1 cellular context compared by ENCODE assay signal in the genomic region with DNA sequence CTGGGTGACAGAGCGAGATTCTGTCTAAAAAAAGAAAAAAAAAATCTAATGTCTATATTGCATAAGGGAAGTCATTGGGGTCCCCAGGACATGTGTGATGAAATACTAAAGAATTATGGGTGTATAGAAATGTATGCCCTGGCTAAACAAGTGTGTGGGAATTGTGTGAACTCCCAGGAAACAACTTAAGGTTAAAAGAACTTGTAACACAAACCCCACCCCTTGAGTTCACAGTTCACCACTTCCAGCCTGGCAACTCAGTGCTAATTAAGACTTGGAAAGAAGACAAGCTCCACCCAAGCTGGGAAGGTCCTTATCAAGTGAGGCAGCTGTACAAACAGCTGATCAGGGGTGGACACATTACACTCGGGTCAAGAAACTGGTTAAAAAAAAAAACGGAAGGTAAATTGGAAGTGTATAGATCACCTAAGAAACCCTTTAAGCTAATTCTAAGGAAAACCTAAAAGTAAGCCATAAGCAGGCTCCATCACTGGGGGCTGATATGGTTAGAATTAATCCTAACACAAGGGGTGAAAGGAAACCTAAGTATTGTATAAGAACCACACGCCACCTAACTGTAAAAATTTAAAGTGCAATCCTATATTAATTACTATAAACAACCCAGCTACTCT.
TF ChIP-seq lines count a peak whose summit lies in the region.

No MANE protein-coding gene starts in this region.

TF ChIP-seq in K562, 482 proteins besides CTCF, POLR2A, EP300 and RAD21 (continued from another document and continues in another):
- TF ChIP-seq, protein P1, sequence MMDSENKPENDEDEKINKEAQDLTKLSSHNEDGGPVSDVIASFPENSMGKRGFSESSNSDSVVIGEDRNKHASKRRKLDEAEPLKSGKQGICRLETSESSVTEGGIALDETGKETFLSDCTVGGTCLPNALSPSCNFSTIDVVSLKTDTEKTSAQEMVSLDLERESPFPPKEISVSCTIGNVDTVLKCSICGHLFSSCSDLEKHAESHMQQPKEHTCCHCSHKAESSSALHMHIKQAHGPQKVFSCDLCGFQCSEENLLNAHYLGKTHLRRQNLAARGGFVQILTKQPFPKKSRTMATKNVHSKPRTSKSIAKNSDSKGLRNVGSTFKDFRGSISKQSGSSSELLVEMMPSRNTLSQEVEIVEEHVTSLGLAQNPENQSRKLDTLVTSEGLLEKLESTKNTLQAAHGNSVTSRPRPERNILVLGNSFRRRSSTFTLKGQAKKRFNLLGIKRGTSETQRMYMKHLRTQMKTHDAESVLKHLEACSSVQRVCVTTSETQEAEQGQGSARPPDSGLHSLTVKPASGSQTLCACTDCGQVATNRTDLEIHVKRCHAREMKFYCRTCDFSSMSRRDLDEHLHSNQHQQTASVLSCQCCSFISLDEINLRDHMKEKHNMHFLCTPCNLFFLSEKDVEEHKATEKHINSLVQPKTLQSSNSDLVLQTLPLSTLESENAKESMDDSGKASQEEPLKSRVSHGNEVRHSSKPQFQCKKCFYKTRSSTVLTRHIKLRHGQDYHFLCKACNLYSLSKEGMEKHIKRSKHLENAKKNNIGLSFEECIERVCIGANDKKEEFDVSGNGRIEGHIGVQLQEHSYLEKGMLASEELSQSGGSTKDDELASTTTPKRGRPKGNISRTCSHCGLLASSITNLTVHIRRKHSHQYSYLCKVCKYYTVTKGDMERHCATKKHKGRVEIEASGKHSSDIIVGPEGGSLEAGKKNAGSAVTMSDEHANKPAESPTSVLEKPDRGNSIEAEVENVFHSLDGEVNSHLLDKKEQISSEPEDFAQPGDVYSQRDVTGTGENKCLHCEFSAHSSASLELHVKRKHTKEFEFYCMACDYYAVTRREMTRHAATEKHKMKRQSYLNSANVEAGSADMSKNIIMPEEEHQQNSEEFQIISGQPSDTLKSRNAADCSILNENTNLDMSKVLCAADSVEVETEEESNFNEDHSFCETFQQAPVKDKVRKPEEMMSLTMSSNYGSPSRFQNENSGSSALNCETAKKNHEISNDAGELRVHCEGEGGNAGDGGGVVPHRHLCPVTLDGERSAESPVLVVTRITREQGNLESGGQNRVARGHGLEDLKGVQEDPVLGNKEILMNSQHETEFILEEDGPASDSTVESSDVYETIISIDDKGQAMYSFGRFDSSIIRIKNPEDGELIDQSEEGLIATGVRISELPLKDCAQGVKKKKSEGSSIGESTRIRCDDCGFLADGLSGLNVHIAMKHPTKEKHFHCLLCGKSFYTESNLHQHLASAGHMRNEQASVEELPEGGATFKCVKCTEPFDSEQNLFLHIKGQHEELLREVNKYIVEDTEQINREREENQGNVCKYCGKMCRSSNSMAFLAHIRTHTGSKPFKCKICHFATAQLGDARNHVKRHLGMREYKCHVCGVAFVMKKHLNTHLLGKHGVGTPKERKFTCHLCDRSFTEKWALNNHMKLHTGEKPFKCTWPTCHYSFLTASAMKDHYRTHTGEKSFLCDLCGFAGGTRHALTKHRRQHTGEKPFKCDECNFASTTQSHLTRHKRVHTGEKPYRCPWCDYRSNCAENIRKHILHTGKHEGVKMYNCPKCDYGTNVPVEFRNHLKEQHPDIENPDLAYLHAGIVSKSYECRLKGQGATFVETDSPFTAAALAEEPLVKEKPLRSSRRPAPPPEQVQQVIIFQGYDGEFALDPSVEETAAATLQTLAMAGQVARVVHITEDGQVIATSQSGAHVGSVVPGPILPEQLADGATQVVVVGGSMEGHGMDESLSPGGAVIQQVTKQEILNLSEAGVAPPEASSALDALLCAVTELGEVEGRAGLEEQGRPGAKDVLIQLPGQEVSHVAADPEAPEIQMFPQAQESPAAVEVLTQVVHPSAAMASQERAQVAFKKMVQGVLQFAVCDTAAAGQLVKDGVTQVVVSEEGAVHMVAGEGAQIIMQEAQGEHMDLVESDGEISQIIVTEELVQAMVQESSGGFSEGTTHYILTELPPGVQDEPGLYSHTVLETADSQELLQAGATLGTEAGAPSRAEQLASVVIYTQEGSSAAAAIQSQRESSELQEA (IDR thresholded peaks at IDR 0.05; ENCODE audit: low read depth), result no peak
- TF ChIP-seq, protein P2, sequence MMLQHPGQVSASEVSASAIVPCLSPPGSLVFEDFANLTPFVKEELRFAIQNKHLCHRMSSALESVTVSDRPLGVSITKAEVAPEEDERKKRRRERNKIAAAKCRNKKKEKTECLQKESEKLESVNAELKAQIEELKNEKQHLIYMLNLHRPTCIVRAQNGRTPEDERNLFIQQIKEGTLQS (IDR thresholded peaks at IDR 0.05), result peak; percentile 81
- TF ChIP-seq, protein P2 (CRISPR knock-in tag; conservative IDR thresholded peaks at IDR 0.05), result no peak
- TF ChIP-seq, protein P3, sequence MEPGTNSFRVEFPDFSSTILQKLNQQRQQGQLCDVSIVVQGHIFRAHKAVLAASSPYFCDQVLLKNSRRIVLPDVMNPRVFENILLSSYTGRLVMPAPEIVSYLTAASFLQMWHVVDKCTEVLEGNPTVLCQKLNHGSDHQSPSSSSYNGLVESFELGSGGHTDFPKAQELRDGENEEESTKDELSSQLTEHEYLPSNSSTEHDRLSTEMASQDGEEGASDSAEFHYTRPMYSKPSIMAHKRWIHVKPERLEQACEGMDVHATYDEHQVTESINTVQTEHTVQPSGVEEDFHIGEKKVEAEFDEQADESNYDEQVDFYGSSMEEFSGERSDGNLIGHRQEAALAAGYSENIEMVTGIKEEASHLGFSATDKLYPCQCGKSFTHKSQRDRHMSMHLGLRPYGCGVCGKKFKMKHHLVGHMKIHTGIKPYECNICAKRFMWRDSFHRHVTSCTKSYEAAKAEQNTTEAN (CRISPR knock-in tag; IDR thresholded peaks at IDR 0.05), result no peak
- TF ChIP-seq KDM4B (IDR thresholded peaks at IDR 0.05; ENCODE audit: borderline replicate concordance in 2 of 2, low read depth in 1 of 2) (no peak), FOXJ2 (tag; IDR thresholded peaks at IDR 0.05) (peak; percentile 62), JUN (IDR thresholded peaks at IDR 0.05; ENCODE audit: borderline replicate concordance, low read depth, low read length) (no peak), JUN (CRISPR knock-in tag; IDR thresholded peaks at IDR 0.05; ENCODE audit: borderline replicate concordance) (no peak), ZNF431 (CRISPR knock-in tag; IDR thresholded peaks at IDR 0.05) (no peak), NFE2 (IDR thresholded peaks at IDR 0.05; ENCODE audit: low read depth) (0 out of 2 replicates have a peak, but pooled peaks have one; percentile 18), ZFPM2 (CRISPR knock-in tag; IDR thresholded peaks at IDR 0.05) (no peak), NRF1 (conservative IDR thresholded peaks at IDR 0.05 in 1 of 2, IDR thresholded peaks at IDR 0.05 in 1 of 2) (peak; percentile 40 to 46; a peak in 1 of 4 replicates), MAFK (IDR thresholded peaks at IDR 0.05; ENCODE audit: low read length) (0 out of 2 replicates have a peak, but pooled peaks have one; percentile 8), CBFA2T3 (IDR thresholded peaks at IDR 0.05) (peak; percentile 95), BCOR (IDR thresholded peaks at IDR 0.05) (peak; percentile 42; the same call in 1 of the 2 replicates), PHF21A (IDR thresholded peaks at IDR 0.05; ENCODE audit: borderline replicate concordance, low read depth) (no peak), SIN3A (IDR thresholded peaks at IDR 0.05; ENCODE audit: borderline replicate concordance in 2 of 2, control insufficient read depth in 1 of 2, low read depth in 2 of 2, low read length in 2 of 2) (peak in 1 of 2 experiments; percentile 98; a peak in 2 of 4 replicates), RUNX1 (IDR thresholded peaks at IDR 0.05; ENCODE audit: low read depth) (no peak), CBX5 (IDR thresholded peaks at IDR 0.05; ENCODE audit: borderline replicate concordance, low read depth) (no peak), HIVEP1 (CRISPR knock-in tag; IDR thresholded peaks at IDR 0.05) (no peak), SAFB (IDR thresholded peaks at IDR 0.05; ENCODE audit: borderline replicate concordance, low read depth, low read length) (no peak), ILK (tag; IDR thresholded peaks at IDR 0.05; ENCODE audit: borderline replicate concordance, low read depth) (no peak), ZNF232 (CRISPR knock-in tag; IDR thresholded peaks at IDR 0.05) (no peak), ZNF354B (CRISPR knock-in tag; IDR thresholded peaks at IDR 0.05) (no peak), ZNF764 (CRISPR knock-in tag; IDR thresholded peaks at IDR 0.05; ENCODE audit: low read depth) (no peak)
- TF ChIP-seq, protein P4, sequence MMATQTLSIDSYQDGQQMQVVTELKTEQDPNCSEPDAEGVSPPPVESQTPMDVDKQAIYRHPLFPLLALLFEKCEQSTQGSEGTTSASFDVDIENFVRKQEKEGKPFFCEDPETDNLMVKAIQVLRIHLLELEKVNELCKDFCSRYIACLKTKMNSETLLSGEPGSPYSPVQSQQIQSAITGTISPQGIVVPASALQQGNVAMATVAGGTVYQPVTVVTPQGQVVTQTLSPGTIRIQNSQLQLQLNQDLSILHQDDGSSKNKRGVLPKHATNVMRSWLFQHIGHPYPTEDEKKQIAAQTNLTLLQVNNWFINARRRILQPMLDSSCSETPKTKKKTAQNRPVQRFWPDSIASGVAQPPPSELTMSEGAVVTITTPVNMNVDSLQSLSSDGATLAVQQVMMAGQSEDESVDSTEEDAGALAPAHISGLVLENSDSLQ (IDR thresholded peaks at IDR 0.05), result 0 out of 2 replicates have a peak, but pooled peaks have one; percentile 37
- TF ChIP-seq, protein P5, sequence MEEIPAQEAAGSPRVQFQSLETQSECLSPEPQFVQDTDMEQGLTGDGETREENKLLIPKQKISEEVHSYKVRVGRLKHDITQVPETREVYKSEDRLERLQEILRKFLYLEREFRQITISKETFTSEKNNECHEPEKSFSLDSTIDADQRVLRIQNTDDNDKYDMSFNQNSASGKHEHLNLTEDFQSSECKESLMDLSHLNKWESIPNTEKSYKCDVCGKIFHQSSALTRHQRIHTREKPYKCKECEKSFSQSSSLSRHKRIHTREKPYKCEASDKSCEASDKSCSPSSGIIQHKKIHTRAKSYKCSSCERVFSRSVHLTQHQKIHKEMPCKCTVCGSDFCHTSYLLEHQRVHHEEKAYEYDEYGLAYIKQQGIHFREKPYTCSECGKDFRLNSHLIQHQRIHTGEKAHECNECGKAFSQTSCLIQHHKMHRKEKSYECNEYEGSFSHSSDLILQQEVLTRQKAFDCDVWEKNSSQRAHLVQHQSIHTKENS (CRISPR knock-in tag; IDR thresholded peaks at IDR 0.05), result no peak
- TF ChIP-seq, protein P6, sequence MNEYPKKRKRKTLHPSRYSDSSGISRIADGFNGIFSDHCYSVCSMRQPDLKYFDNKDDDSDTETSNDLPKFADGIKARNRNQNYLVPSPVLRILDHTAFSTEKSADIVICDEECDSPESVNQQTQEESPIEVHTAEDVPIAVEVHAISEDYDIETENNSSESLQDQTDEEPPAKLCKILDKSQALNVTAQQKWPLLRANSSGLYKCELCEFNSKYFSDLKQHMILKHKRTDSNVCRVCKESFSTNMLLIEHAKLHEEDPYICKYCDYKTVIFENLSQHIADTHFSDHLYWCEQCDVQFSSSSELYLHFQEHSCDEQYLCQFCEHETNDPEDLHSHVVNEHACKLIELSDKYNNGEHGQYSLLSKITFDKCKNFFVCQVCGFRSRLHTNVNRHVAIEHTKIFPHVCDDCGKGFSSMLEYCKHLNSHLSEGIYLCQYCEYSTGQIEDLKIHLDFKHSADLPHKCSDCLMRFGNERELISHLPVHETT (CRISPR knock-in tag; conservative IDR thresholded peaks at IDR 0.05 in 1 of 2, IDR thresholded peaks at IDR 0.05 in 1 of 2), result peak in 1 of 2 experiments; percentile 59; a peak in 1 of 4 replicates
- TF ChIP-seq, protein P7, sequence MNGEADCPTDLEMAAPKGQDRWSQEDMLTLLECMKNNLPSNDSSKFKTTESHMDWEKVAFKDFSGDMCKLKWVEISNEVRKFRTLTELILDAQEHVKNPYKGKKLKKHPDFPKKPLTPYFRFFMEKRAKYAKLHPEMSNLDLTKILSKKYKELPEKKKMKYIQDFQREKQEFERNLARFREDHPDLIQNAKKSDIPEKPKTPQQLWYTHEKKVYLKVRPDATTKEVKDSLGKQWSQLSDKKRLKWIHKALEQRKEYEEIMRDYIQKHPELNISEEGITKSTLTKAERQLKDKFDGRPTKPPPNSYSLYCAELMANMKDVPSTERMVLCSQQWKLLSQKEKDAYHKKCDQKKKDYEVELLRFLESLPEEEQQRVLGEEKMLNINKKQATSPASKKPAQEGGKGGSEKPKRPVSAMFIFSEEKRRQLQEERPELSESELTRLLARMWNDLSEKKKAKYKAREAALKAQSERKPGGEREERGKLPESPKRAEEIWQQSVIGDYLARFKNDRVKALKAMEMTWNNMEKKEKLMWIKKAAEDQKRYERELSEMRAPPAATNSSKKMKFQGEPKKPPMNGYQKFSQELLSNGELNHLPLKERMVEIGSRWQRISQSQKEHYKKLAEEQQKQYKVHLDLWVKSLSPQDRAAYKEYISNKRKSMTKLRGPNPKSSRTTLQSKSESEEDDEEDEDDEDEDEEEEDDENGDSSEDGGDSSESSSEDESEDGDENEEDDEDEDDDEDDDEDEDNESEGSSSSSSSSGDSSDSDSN (IDR thresholded peaks at IDR 0.05; ENCODE audit: borderline replicate concordance in 1 of 2, low read depth in 2 of 2, low read length in 2 of 2), result no peak
- TF ChIP-seq, protein P8, sequence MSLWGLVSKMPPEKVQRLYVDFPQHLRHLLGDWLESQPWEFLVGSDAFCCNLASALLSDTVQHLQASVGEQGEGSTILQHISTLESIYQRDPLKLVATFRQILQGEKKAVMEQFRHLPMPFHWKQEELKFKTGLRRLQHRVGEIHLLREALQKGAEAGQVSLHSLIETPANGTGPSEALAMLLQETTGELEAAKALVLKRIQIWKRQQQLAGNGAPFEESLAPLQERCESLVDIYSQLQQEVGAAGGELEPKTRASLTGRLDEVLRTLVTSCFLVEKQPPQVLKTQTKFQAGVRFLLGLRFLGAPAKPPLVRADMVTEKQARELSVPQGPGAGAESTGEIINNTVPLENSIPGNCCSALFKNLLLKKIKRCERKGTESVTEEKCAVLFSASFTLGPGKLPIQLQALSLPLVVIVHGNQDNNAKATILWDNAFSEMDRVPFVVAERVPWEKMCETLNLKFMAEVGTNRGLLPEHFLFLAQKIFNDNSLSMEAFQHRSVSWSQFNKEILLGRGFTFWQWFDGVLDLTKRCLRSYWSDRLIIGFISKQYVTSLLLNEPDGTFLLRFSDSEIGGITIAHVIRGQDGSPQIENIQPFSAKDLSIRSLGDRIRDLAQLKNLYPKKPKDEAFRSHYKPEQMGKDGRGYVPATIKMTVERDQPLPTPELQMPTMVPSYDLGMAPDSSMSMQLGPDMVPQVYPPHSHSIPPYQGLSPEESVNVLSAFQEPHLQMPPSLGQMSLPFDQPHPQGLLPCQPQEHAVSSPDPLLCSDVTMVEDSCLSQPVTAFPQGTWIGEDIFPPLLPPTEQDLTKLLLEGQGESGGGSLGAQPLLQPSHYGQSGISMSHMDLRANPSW (CRISPR knock-in tag; IDR thresholded peaks at IDR 0.05), result no peak
- TF ChIP-seq, protein P9, sequence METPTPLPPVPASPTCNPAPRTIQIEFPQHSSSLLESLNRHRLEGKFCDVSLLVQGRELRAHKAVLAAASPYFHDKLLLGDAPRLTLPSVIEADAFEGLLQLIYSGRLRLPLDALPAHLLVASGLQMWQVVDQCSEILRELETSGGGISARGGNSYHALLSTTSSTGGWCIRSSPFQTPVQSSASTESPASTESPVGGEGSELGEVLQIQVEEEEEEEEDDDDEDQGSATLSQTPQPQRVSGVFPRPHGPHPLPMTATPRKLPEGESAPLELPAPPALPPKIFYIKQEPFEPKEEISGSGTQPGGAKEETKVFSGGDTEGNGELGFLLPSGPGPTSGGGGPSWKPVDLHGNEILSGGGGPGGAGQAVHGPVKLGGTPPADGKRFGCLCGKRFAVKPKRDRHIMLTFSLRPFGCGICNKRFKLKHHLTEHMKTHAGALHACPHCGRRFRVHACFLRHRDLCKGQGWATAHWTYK (CRISPR knock-in tag; IDR thresholded peaks at IDR 0.05), result no peak
